In genomic region chr13:51361111-51361510, GRCh38 we compare ENCODE assay signal across 28 cellular contexts. TPM values are rescaled to one million over a fixed set of nuclear protein-coding genes. Genes with fewer than 3 reads are reported as not detected.
DNase-seq lines count a peak whose midpoint lies in the region; ATAC-seq, FAIRE-seq and TF ChIP-seq lines count a peak whose summit lies in the region.
"Had no signal": no experiment of that assay in that cellular context is flagged by ENCODE, and none has a peak within 500 bp of the region (broad histone marks: within the 10 kb centered on the region; RNA-seq: fewer than 3 reads in every experiment).

No MANE protein-coding gene starts in this region.

- DNase-seq in AG10803 (ENCODE audit: low read depth) (peak; percentile 74), amniotic epithelial cell (ENCODE audit: low read depth) (peak; percentile 51), H1 (ENCODE audit: low read depth in 1 of 2, low spot score in 2 of 2) (no peak), trophoblast cell (peak; percentile 60 to 86), NCI-H1694 (lab: John Stamatoyannopoulos, UW) (no peak)
- DNase-seq in stimulated activated CD4-positive, alpha-beta T cell treated with anti-CD3 and anti-CD28 coated beads, Interleukin-4, amount 100 ng/mL, for 1 hour: no peak
- DNase-seq in activated naive CD4-positive, alpha-beta T cell treated with anti-CD3 and anti-CD28 coated beads, Interleukin-2, amount 50 U/mL, for 16 hours: no peak
- DNase-seq: 8988T; ACHN; CD4-positive, CD25-positive, alpha-beta regulatory T cell; DMS53; Kasumi-1; NCI-H1436 treated with DMSO at 0.1 percent for 48 hours; NCI-H1930; NCI-H446; Right ventricle myocardium superior; RPMI8226 had no signal

- H3K4me1 ChIP-seq in H1 (replicated peaks in 1 of 4; ENCODE audit: control insufficient read depth in 3 of 4, insufficient read depth in 4 of 4, low read length in 3 of 4) (peaks cover 0 to 5% (median 0%) of the 10 kb centered on the region in 4 experiments; a peak in 1 of 7 replicates), trophoblast cell (ENCODE audit: control insufficient read depth in 1 of 2, insufficient read depth in 2 of 2, low read length in 2 of 2) (no peaks in the 10 kb centered on the region)

- H3K23me2 ChIP-seq in H1 (ENCODE audit: low read depth, low read length): no peaks in the 10 kb centered on the region

- H4K5ac ChIP-seq in H1 (ENCODE audit: insufficient read length, low read depth, low read length): no peak overlapping the region

- H2BK12ac ChIP-seq in H1 (ENCODE audit: low read depth, low read length): no peak overlapping the region
- no peak overlapping the region for H2BK12ac ChIP-seq in trophoblast cell (ENCODE audit: low read length)

- H3K27ac ChIP-seq in H1 (ENCODE audit: low read depth, low read length) (no peak overlapping the region), trophoblast cell (ENCODE audit: low read depth, low read length) (no peak overlapping the region)
- H3K27ac ChIP-seq: BLaER1, SJSA1 had no signal

- H2AFZ ChIP-seq in H1 (ENCODE audit: low read length) (no peak overlapping the region), trophoblast cell (ENCODE audit: insufficient read depth, low read length, poor library complexity) (no peak overlapping the region)

- H3K4me2 ChIP-seq in H1 (ENCODE audit: insufficient read depth in 1 of 2, low read depth in 2 of 2, low read length in 2 of 2) (no peak overlapping the region), trophoblast cell (ENCODE audit: low read length) (no peak overlapping the region)
- H3K4me2 ChIP-seq: BLaER1 had no signal

- no peak for ATAC-seq in GM18867 (IDR thresholded peaks at IDR 0.05; ENCODE audit: unreplicated experiment)
- ATAC-seq: GM12878, K562 had no signal

- H2BK120ac ChIP-seq in H1 (replicated peaks; ENCODE audit: low read depth, low read length): no peak overlapping the region
- no peak overlapping the region for H2BK120ac ChIP-seq in trophoblast cell (ENCODE audit: insufficient read depth, low read length, poor library complexity)

- POLR2A ChIA-PET in H1 (lab: Charles Lee; ENCODE audit: partially characterized antibody): no interaction called here

- peak; percentile 13 for FAIRE-seq in H1 (lab: Jason Lieb, UNC)
- FAIRE-seq: G401.6, GM12878, GM19239, H54, HTR-8/SVneo, K562 had no signal

- H3K23ac ChIP-seq in H1 (ENCODE audit: insufficient read length) (no peak overlapping the region), trophoblast cell (ENCODE audit: low read length) (no peak overlapping the region)

- no peaks in the 10 kb centered on the region for H4K20me1 ChIP-seq in H1 (replicated peaks in 1 of 2; ENCODE audit: control insufficient read depth in 1 of 2, insufficient read depth in 2 of 2, low read length in 2 of 2)
- H4K20me1 ChIP-seq: BLaER1 had no signal

- no peaks in the 10 kb centered on the region for H3K9me3 ChIP-seq in H1 (ENCODE audit: insufficient read depth in 2 of 2, low read depth in 1 of 2, low read length in 1 of 2)
- H3K9me3 ChIP-seq in trophoblast cell (ENCODE audit: insufficient read depth, low read depth, low read length): no peaks in the 10 kb centered on the region
- H3K9me3 ChIP-seq: BLaER1, SJSA1 had no signal

- H2BK5ac ChIP-seq in H1 (ENCODE audit: low read depth, low read length) (no peak overlapping the region), trophoblast cell (ENCODE audit: low read depth, low read length, poor library complexity) (no peak overlapping the region)

- H2AK5ac ChIP-seq in H1 (ENCODE audit: low read depth, low read length): no peak overlapping the region
- no peak overlapping the region for H2AK5ac ChIP-seq in trophoblast cell (ENCODE audit: low read length)

- no peak overlapping the region for H2BK20ac ChIP-seq in H1 (ENCODE audit: low read length)

- CTCF ChIA-PET in H1 (lab: Charles Lee; ENCODE audit: partially characterized antibody): interaction anchor here (0.8 kb wide), 1 partner anchor 75 kb away, joined by 3 read pairs; no protein-coding TSS in a partner anchor

- TF ChIP-seq EP300 in H1 (IDR thresholded peaks at IDR 0.05; ENCODE audit: borderline replicate concordance in 1 of 2, low read depth in 2 of 2, low read length in 2 of 2): no peak

- H2BK15ac ChIP-seq in H1 (ENCODE audit: low read length): no peak overlapping the region

- no peaks in the 10 kb centered on the region for H3K79me2 ChIP-seq in H1 (ENCODE audit: control insufficient read depth in 1 of 2, insufficient read depth in 2 of 2, low read length in 2 of 2)
- H3K79me2 ChIP-seq in trophoblast cell (ENCODE audit: control insufficient read depth, insufficient read depth, low read length, poor library complexity): no peaks in the 10 kb centered on the region

- no peak overlapping the region for H3K18ac ChIP-seq in H1 (ENCODE audit: extremely low read depth, low read length)
- no peak overlapping the region for H3K18ac ChIP-seq in trophoblast cell (ENCODE audit: low read length)

- H4K8ac ChIP-seq in H1 (ENCODE audit: extremely low read depth, insufficient read depth, low read length) (no peak overlapping the region), trophoblast cell (ENCODE audit: low read depth, low read length) (no peak overlapping the region)

- H3K4ac ChIP-seq in H1 (replicated peaks; ENCODE audit: insufficient read length, low read depth, low read length) (no peak overlapping the region), trophoblast cell (ENCODE audit: low read depth, low read length) (no peak overlapping the region)

- H3K9ac ChIP-seq in H1 (replicated peaks in 1 of 4; ENCODE audit: extremely low read depth in 1 of 4, low read depth in 3 of 4, low read length in 3 of 4) (no peak overlapping the region), trophoblast cell (ENCODE audit: low read length) (no peak overlapping the region)
- H3K9ac ChIP-seq: BLaER1 had no signal

- peaks cover 0 to 28% (median 10%) of the 10 kb centered on the region in 4 experiments; a peak in 4 of 8 replicates for H3K36me3 ChIP-seq in H1 (ENCODE audit: control insufficient read depth in 2 of 4, insufficient read depth in 4 of 4, low read length in 3 of 4)
- peaks cover 0 to 5% of the 10 kb centered on the region in 2 experiments for H3K36me3 ChIP-seq in trophoblast cell (ENCODE audit: control insufficient read depth in 1 of 2, insufficient read depth in 2 of 2, low read length in 2 of 2)

- H3K4me3 ChIP-seq in AG10803 (ENCODE audit: low read length): no peak overlapping the region
- H3K4me3 ChIP-seq in H1 (ENCODE audit: extremely low read depth in 1 of 4, insufficient read depth in 2 of 4, low read depth in 3 of 4, low read length in 4 of 4): no peak overlapping the region
- H3K4me3 ChIP-seq in trophoblast cell (ENCODE audit: low read depth, low read length): no peak overlapping the region
- H3K4me3 ChIP-seq: BLaER1, GM12878, K562, SJSA1 had no signal

- TF ChIP-seq POLR2A in H1 (IDR thresholded peaks at IDR 0.05; ENCODE audit: control extremely low read depth in 1 of 2, low read depth in 2 of 2, low read length in 2 of 2): no peak

- no peak overlapping the region for H3K14ac ChIP-seq in H1 (ENCODE audit: insufficient read length)
- H3K14ac ChIP-seq in trophoblast cell (ENCODE audit: low read length): no peak overlapping the region

- no peak overlapping the region for H4K12ac ChIP-seq in trophoblast cell (ENCODE audit: low read depth, low read length)

- no peak for TF ChIP-seq RAD21 in H1 (IDR thresholded peaks at IDR 0.05 in 1 of 2, conservative IDR thresholded peaks at IDR 0.05 in 1 of 2; ENCODE audit: low read depth in 2 of 2, low read length in 2 of 2)

- H3K27me3 ChIP-seq in H1 (replicated peaks in 1 of 4; ENCODE audit: control insufficient read depth in 3 of 4, extremely low read depth in 1 of 4, insufficient read depth in 3 of 4, low read length in 3 of 4) (no peaks in the 10 kb centered on the region), trophoblast cell (ENCODE audit: insufficient read depth, low read length) (no peaks in the 10 kb centered on the region)
- H3K27me3 ChIP-seq: BLaER1, SJSA1 had no signal

- TF ChIP-seq CTCF in AG10803 (conservative IDR thresholded peaks at IDR 0.05; ENCODE audit: low read length): no peak
- no peak for TF ChIP-seq CTCF in H1 (IDR thresholded peaks at IDR 0.05; ENCODE audit: control extremely low read depth in 1 of 3, insufficient read depth in 1 of 3, low read depth in 1 of 3, low read length in 3 of 3)

- H3K56ac ChIP-seq in H1 (replicated peaks; ENCODE audit: insufficient read length, low read depth, low read length): no peak overlapping the region

- H3K79me1 ChIP-seq in H1 (ENCODE audit: low read depth, low read length) (no peaks in the 10 kb centered on the region), trophoblast cell (ENCODE audit: low read length) (no peaks in the 10 kb centered on the region)

- no peak overlapping the region for H4K91ac ChIP-seq in H1 (replicated peaks; ENCODE audit: insufficient read length, low read length)
- no peak overlapping the region for H4K91ac ChIP-seq in trophoblast cell (ENCODE audit: low read depth, low read length)

TF ChIP-seq in H1, 55 proteins besides CTCF, POLR2A, EP300 and RAD21 (continues in another document):
- TF ChIP-seq GABPA (IDR thresholded peaks at IDR 0.05; ENCODE audit: borderline replicate concordance, insufficient read depth, low read length) (no peak), SP2 (IDR thresholded peaks at IDR 0.05; ENCODE audit: low read length) (no peak), RBBP5 (IDR thresholded peaks at IDR 0.05; ENCODE audit: borderline replicate concordance, low read depth, low read length) (no peak), SP4 (IDR thresholded peaks at IDR 0.05; ENCODE audit: low read length) (no peak), MAX (IDR thresholded peaks at IDR 0.05) (no peak), SRF (IDR thresholded peaks at IDR 0.05; ENCODE audit: low read depth, low read length) (no peak), HDAC2 (IDR thresholded peaks at IDR 0.05; ENCODE audit: borderline replicate concordance in 1 of 2, low read depth in 2 of 2, low read length in 2 of 2) (no peak), CTBP2 (IDR thresholded peaks at IDR 0.05; ENCODE audit: borderline replicate concordance, insufficient read depth, insufficient read length, low read length) (no peak), RFX5 (IDR thresholded peaks at IDR 0.05; ENCODE audit: borderline replicate concordance, low read depth, low read length) (no peak)

RNA-seq across cellular contexts. Expression of gene SERPINE3, which starts 21.6 kb away (rescaled TPM):
- 0.15 and 0.34 TPM in 2 replicates for total RNA-seq in H1 (2021; fragmentation: NEBNext Ultra II Directional; extraction: Animal tissue kit (Norgen Biotek cat#: 25700))
- polyA plus RNA-seq in H1 (2011; rRNA removed): 1.0 and 1.1 TPM in 2 replicates
- polyA plus RNA-seq in H1 (2011; cell fraction: cytosol; rRNA removed): 0.76 TPM
- polyA plus RNA-seq in H1 (2011; cell fraction: nucleus; rRNA removed): 3.0 TPM
- 0.39 to 0.69 TPM (median 0.64 TPM) in 3 of 4 replicates, not detected in the other for polyA plus RNA-seq in H1 (2012, experiment 1 of 2)
- polyA plus RNA-seq in H1 (2012, experiment 2 of 2): 0.16 TPM
- polyA plus RNA-seq in H1 (2013, experiment 1 of 2): 0.28 TPM
- polyA plus RNA-seq in H1 (2013, experiment 2 of 2): 0.18 TPM
- polyA minus RNA-seq in H1 (2011; rRNA and poly(A)+ RNA removed): 1.6 and 2.3 TPM in 2 replicates
- polyA minus RNA-seq in H1 (2011; cell fraction: cytosol; rRNA and poly(A)+ RNA removed): not detected
- 2.0 TPM for polyA minus RNA-seq in H1 (2011; cell fraction: nucleus; rRNA and poly(A)+ RNA removed)
- not detected in 2 replicates for polyA plus RNA-seq in trophoblast cell (2013)
- total RNA-seq: CD4-positive, CD25-positive, alpha-beta regulatory T cell; Daoy; GM12878; K562; M059J; Right ventricle myocardium superior; SJSA1 had no signal
- polyA plus RNA-seq: CD4-positive, CD25-positive, alpha-beta regulatory T cell; K562 had no signal

Comparison
In these comparisons a context has a peak if more than half of its experiments do, and no peak if none do; other contexts are left out.
1. DNase-seq: peak in AG10803 (single experiment), amniotic epithelial cell (single experiment) and trophoblast cell (2 of 2); none in H1 (0 of 2), stimulated activated CD4-positive, alpha-beta T cell treated with anti-CD3 and anti-CD28 coated beads, Interleukin-4, amount 100 ng/mL, for 1 hour (single experiment), NCI-H1694 (single experiment) and activated naive CD4-positive, alpha-beta T cell treated with anti-CD3 and anti-CD28 coated beads, Interleukin-2, amount 50 U/mL, for 16 hours (single experiment).